ENCODE assay signal across 8 cellular contexts in the genomic region with DNA sequence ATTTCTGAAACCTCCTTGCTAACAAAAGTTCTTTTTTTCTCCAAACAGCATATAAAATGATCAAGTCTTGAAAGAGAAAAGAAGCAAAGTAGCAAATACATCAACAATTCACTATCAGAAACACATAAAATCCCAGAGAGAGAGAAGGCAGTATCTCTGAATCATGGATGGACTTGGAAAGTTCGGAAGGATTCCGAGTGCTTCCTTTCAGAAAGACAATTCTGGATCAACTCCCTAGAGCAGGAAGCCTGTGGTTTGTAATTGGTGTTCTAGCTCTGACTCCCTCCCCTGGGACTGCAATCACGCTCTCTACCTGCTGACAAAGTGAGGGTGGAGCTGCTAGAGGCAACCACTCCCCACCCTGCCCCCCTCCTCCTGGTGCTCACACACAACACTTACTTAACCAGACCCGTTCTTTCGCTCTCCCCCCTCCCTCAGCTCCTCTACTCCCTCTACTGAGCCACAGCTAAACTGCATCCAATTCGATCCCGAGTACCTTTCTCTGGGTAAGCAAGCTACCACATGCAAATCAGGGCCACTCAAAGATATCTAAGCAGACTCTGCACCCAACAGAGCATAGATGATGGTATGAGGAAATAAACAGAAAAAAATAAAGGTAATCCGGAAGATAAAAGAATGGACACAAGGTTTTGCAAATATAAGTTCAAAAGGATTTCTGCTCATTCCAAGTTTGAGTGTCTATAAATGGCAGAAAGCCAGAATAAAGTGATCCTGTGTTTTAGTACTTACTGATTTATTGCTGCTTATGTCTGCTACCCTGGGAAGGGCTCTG. TPM values are rescaled to one million over a fixed set of nuclear protein-coding genes. Genes with fewer than 3 reads are reported as not detected.
DNase-seq lines count a peak whose midpoint lies in the region; ATAC-seq lines count a peak whose summit lies in the region.

A gene (minus strand): TSS at position 235 of the 793 bp plus-strand sequence. CDS start 1,957 bp downstream, outside the sequence.

- no peaks in the 10 kb centered on the region for H3K9me3 Mint-ChIP-seq in activated CD4-positive, alpha-beta T cell treated with anti-CD3 and anti-CD28 coated beads for 36 hours (ENCODE audit: low read depth)

- H3K4me2 ChIP-seq in BLaER1, result peak within 1 kb of the TSS; percentile 51

- peak within 1 kb of the TSS; percentile 38 for H3K27ac Mint-ChIP-seq in activated CD4-positive, alpha-beta T cell treated with anti-CD3 and anti-CD28 coated beads for 36 hours

- H3K9ac ChIP-seq in BLaER1, result 0 out of 2 replicates have a peak within 1 kb of the TSS, but pooled peaks have one; percentile 40

- no peaks in the 10 kb centered on the region for H3K27me3 ChIP-seq in BLaER1

- H3K4me3 ChIP-seq in BLaER1, result no peak within 1 kb of the TSS

- H3K9me3 ChIP-seq in BLaER1, result no peaks in the 10 kb centered on the region

- POLR2A ChIA-PET in activated CD4-positive, alpha-beta T cell treated with anti-CD3 and anti-CD28 coated beads for 36 hours (lab: Charles Lee), result interaction anchor here (0.8 to 1.9 kb wide), 10 partner anchors 52 to 214 kb away, joined by 3 to 15 read pairs (median 6); a partner anchor contains a TSS

- H3K4me1 Mint-ChIP-seq in activated CD4-positive, alpha-beta T cell treated with anti-CD3 and anti-CD28 coated beads for 36 hours, result peaks cover 32% of the 10 kb centered on the region

- no peak within 1 kb of the TSS for H3K27ac ChIP-seq in BLaER1

- no peaks in the 10 kb centered on the region for H3K36me3 Mint-ChIP-seq in activated CD4-positive, alpha-beta T cell treated with anti-CD3 and anti-CD28 coated beads for 36 hours (ENCODE audit: low read depth)

- peak within 1 kb of the TSS; percentile 9 for H3K4me3 Mint-ChIP-seq in activated CD4-positive, alpha-beta T cell treated with anti-CD3 and anti-CD28 coated beads for 36 hours

- peak; percentile 95 for ATAC-seq in HG03432 (IDR thresholded peaks at IDR 0.05; ENCODE audit: unreplicated experiment)
- peak; percentile 99 for ATAC-seq in activated CD4-positive, alpha-beta T cell treated with anti-CD3 and anti-CD28 coated beads for 36 hours
- ATAC-seq in left colon, result peak; percentile 88

- DNase-seq in GM19238 (ENCODE audit: insufficient read length, low spot score), result peak; percentile 81
- DNase-seq in NCI-H446 (lab: John Stamatoyannopoulos, UW), result peak; percentile 30 to 59
- peak; percentile 94 for DNase-seq in activated CD4-positive, alpha-beta T cell treated with anti-CD3 and anti-CD28 coated beads for 36 hours
- peak; percentile 8 for DNase-seq in cortex of kidney (lab: John Stamatoyannopoulos, UW)
- DNase-seq in left colon, result peak; percentile 94 to 99
- peak; percentile 90 for DNase-seq in stimulated activated CD4-positive, alpha-beta T cell treated with anti-CD3 and anti-CD28 coated beads, Interleukin-1b, Interleukin-23, amount 100 ng/mL, for 48 hours

- H3K27me3 Mint-ChIP-seq in activated CD4-positive, alpha-beta T cell treated with anti-CD3 and anti-CD28 coated beads for 36 hours, result no peaks in the 10 kb centered on the region

- H4K20me1 ChIP-seq in BLaER1, result no peaks in the 10 kb centered on the region

- intact Hi-C loops in activated CD4-positive, alpha-beta T cell treated with anti-CD3 and anti-CD28 coated beads for 36 hours (cut with DNase I, micrococcal nuclease), result loop anchor here (1.0 to 2.0 kb wide), 7 partner anchors 35 to 113 kb away; a partner anchor contains a TSS
- intact Hi-C loops in left colon (cut with DNase I, micrococcal nuclease), result no loop called here

- peaks cover 19% of the 10 kb centered on the region for H3K4me1 ChIP-seq in BLaER1

- CTCF ChIA-PET in activated CD4-positive, alpha-beta T cell treated with anti-CD3 and anti-CD28 coated beads for 36 hours (lab: Charles Lee), result interaction anchor here (0.5 to 5.1 kb wide), 34 partner anchors 9 to 531 kb away, joined by 3 to 94 read pairs (median 4); a partner anchor contains a TSS

- no peaks in the 10 kb centered on the region for H3K36me3 ChIP-seq in BLaER1

RNA-seq across cellular contexts. Expression of the gene that starts here (rescaled TPM):
- total RNA-seq in activated CD4-positive, alpha-beta T cell treated with anti-CD3 and anti-CD28 coated beads for 36 hours, result 1 to 10 TPM in 1 of 2 experiments, under 1 TPM in 1; 0.71 to 1.0 TPM
- total RNA-seq in left colon, result 10 to 100 TPM; 37.3 to 50.5 TPM

Comparison
In these comparisons a context has a peak if more than half of its experiments do, and no peak if none do; other contexts are left out.
1. RNA of the gene that starts here (total RNA-seq): 37.3 to 50.5 TPM in left colon; 0.71 to 1.0 TPM in activated CD4-positive, alpha-beta T cell treated with anti-CD3 and anti-CD28 coated beads for 36 hours; every median in the first group is over 10 times any median in the second.
2. DNase-seq: peak in every context shown above with its lines; median percentile 96 in left colon; 94 in activated CD4-positive, alpha-beta T cell treated with anti-CD3 and anti-CD28 coated beads for 36 hours; 90 in stimulated activated CD4-positive, alpha-beta T cell treated with anti-CD3 and anti-CD28 coated beads, Interleukin-1b, Interleukin-23, amount 100 ng/mL, for 48 hours; 81 in GM19238; 44 in NCI-H446; 8 in cortex of kidney.
3. intact Hi-C loops: an anchor here in activated CD4-positive, alpha-beta T cell treated with anti-CD3 and anti-CD28 coated beads for 36 hours (1.0 to 2.0 kb wide); none called in left colon.
4. Peak in every context shown above with its lines, with median percentiles within 50 percentile points of each other: ATAC-seq.